ENCODE assay signal across 26 cellular contexts in genomic region chr2:104736026-104736425, GRCh38.
"Had no signal": no experiment of that assay in that cellular context is flagged by ENCODE, and none has a peak within 500 bp of the region (broad histone marks: within the 10 kb centered on the region; RNA-seq: fewer than 3 reads in every experiment).

No MANE protein-coding gene starts in this region.

- H3K27ac ChIP-seq: brain microvascular endothelial cell, KMS-11, Peyer's patch, RWPE1, VCaP had no signal

- H3K9me3 ChIP-seq: Peyer's patch had no signal

- H3K27ac Mint-ChIP-seq: activated CD4-positive, alpha-beta memory T cell treated with anti-CD3 and anti-CD28 coated beads for 36 hours; activated CD4-positive, alpha-beta T cell treated with anti-CD3 and anti-CD28 coated beads, Interleukin-2, amount 10 ng/mL, durations not matched to agents 7 days and 5 days; activated naive CD4-positive, alpha-beta T cell treated with anti-CD3 and anti-CD28 coated beads for 36 hours; activated naive CD8-positive, alpha-beta T cell; activated T-helper 17 cell treated with anti-CD3 and anti-CD28 coated beads, Interleukin-2, amount 50 U/mL, for 72 hours; T-cell had no signal

- DNase-seq: activated CD4-positive, alpha-beta memory T cell treated with anti-CD3 and anti-CD28 coated beads for 36 hours; activated CD4-positive, alpha-beta T cell treated with anti-CD3 and anti-CD28 coated beads, Interleukin-2, amount 10 ng/mL, durations not matched to agents 7 days and 5 days; activated CD4-positive, CD25-positive, alpha-beta regulatory T cell; activated gamma-delta T cell; activated naive CD4-positive, alpha-beta T cell treated with anti-CD3 and anti-CD28 coated beads for 36 hours; activated T-cell treated with anti-CD3 and anti-CD28 coated beads for 4 hours; activated T-cell treated with anti-CD3 and anti-CD28 coated beads, Interleukin-2, amount 50 U/mL, for 48 hours; amygdala; brain microvascular endothelial cell; cerebellar nuclear complex; NCI-H1105 treated with DMSO at 0.1 percent for 48 hours; NCI-H146; NCI-H1930; NCI-H2171 treated with DMSO at 0.1 percent for 48 hours; NCI-H226; NCI-H526 treated with DMSO at 0.1 percent for 48 hours; NCI-H82; Peyer's patch; SHP77; T-cell had no signal

- ATAC-seq: activated T-helper 17 cell treated with anti-CD3 and anti-CD28 coated beads, Interleukin-2, amount 50 U/mL, for 72 hours; T-cell had no signal

- H3K27me3 ChIP-seq: brain microvascular endothelial cell, Peyer's patch had no signal

- H3K4me1 Mint-ChIP-seq: activated T-helper 17 cell treated with anti-CD3 and anti-CD28 coated beads, Interleukin-2, amount 50 U/mL, for 72 hours had no signal

- FAIRE-seq: astrocyte had no signal

- H3K9ac ChIP-seq: KMS-11 had no signal

- H3K4me1 ChIP-seq: Peyer's patch had no signal

- H3K36me3 Mint-ChIP-seq: activated CD4-positive, alpha-beta memory T cell treated with anti-CD3 and anti-CD28 coated beads for 36 hours; activated naive CD8-positive, alpha-beta T cell; T-cell had no signal

- H3K4me3 Mint-ChIP-seq: activated CD4-positive, alpha-beta memory T cell treated with anti-CD3 and anti-CD28 coated beads for 36 hours; activated CD4-positive, alpha-beta T cell treated with anti-CD3 and anti-CD28 coated beads, Interleukin-2, amount 10 ng/mL, durations not matched to agents 7 days and 5 days; activated naive CD4-positive, alpha-beta T cell treated with anti-CD3 and anti-CD28 coated beads for 36 hours; activated naive CD8-positive, alpha-beta T cell; activated T-helper 17 cell treated with anti-CD3 and anti-CD28 coated beads, Interleukin-2, amount 50 U/mL, for 72 hours; T-cell had no signal

- H3K36me3 ChIP-seq: brain microvascular endothelial cell, Peyer's patch had no signal

- H3K27me3 Mint-ChIP-seq: activated naive CD8-positive, alpha-beta T cell had no signal

- H3K4me2 ChIP-seq: KMS-11 had no signal

- H3K4me3 ChIP-seq: Peyer's patch had no signal
